ENCODE assay signal across 8 cellular contexts in genomic region chr20:63699466-63700198, GRCh38. TPM values are rescaled to one million over a fixed set of nuclear protein-coding genes. Genes with fewer than 3 reads are reported as not detected.
DNase-seq lines count a peak whose midpoint lies in the region; ATAC-seq and TF ChIP-seq lines count a peak whose summit lies in the region.

No MANE protein-coding gene starts in this region.

- no peak overlapping the region for H3K4me3 Mint-ChIP-seq in CD14-positive monocyte

- H3K27me3 Mint-ChIP-seq in CD14-positive monocyte (ENCODE audit: low read depth in 3 of 3), result peaks cover 2 to 21% (median 3%) of the 10 kb centered on the region in 3 donors

- peaks cover 16% of the 10 kb centered on the region for H3K4me1 Mint-ChIP-seq in CD14-positive monocyte

- peaks cover 44% of the 10 kb centered on the region for H3K36me3 ChIP-seq in RWPE2 (ENCODE audit: low read depth)

- H3K9me3 ChIP-seq in RWPE2 (ENCODE audit: severe bottlenecking), result no peaks in the 10 kb centered on the region

- peak overlapping the region in 1 of 7 donors; percentile 41 for H3K27ac Mint-ChIP-seq in CD14-positive monocyte

- H3K27me3 ChIP-seq in RWPE2 (ENCODE audit: insufficient read depth, poor library complexity, severe bottlenecking), result no peaks in the 10 kb centered on the region

- no peak overlapping the region for H3K4me3 ChIP-seq in RWPE2 (ENCODE audit: severe bottlenecking)

- TF ChIP-seq CTCF in RWPE2 (IDR thresholded peaks at IDR 0.05; ENCODE audit: poor library complexity, severe bottlenecking) (no peak), CD14-positive monocyte (IDR thresholded peaks at IDR 0.05) (no peak)

- no peak for ATAC-seq in RWPE2 (ENCODE audit: low read depth)

- intact Hi-C loops in posterior vena cava (cut with DNase I), result no loop called here
- intact Hi-C loops in CD14-positive monocyte (cut with micrococcal nuclease), result no loop called here

- no peaks in the 10 kb centered on the region for H3K9me3 Mint-ChIP-seq in CD14-positive monocyte

- DNase-seq in D341Med (ENCODE audit: low spot score) (peak; percentile 45), RWPE2 (ENCODE audit: low spot score) (peak; percentile 85), epithelial cell of prostate (ENCODE audit: low read depth, low spot score) (no peak), posterior vena cava (ENCODE audit: low spot score) (peak; percentile 83), Ammon's horn (ENCODE audit: low spot score) (no peak), CD14-positive monocyte (ENCODE audit: low spot score) (no peak), NCI-H1092 treated with DMSO at 0.1 percent for 48 hours (lab: John Stamatoyannopoulos, UW) (no peak), NCI-H1436 treated with DMSO at 0.1 percent for 48 hours (lab: John Stamatoyannopoulos, UW) (no peak)

- H3K4me1 ChIP-seq in RWPE2 (ENCODE audit: insufficient read depth, poor library complexity, severe bottlenecking), result peaks cover 32% of the 10 kb centered on the region

- H3K36me3 Mint-ChIP-seq in CD14-positive monocyte, result peaks cover 8 to 17% of the 10 kb centered on the region in 2 donors

- peak overlapping the region; percentile 96 for H3K27ac ChIP-seq in RWPE2 (ENCODE audit: poor library complexity, severe bottlenecking)
- peak overlapping the region; percentile 90 for H3K27ac ChIP-seq in epithelial cell of prostate

RNA-seq across cellular contexts. Expression of gene TNFRSF6B, which starts 3.2 kb away (rescaled TPM):
- total RNA-seq in posterior vena cava, result 1 to 10 TPM; 5.4 to 7.0 TPM
- polyA plus RNA-seq in CD14-positive monocyte, result not detected

RNA-seq across cellular contexts. Expression of gene ARFRP1, which starts 8.1 kb away (rescaled TPM):
- 10 to 100 TPM; 35.7 to 38.1 TPM for total RNA-seq in posterior vena cava
- 10 to 100 TPM; 18.2 to 20.7 TPM for polyA plus RNA-seq in CD14-positive monocyte

RNA-seq across cellular contexts. Expression of gene ZGPAT, which starts 8.2 kb away (rescaled TPM):
- 10 to 100 TPM; 15.1 to 15.2 TPM for total RNA-seq in posterior vena cava
- 10 to 100 TPM; 24.2 to 28.3 TPM for polyA plus RNA-seq in CD14-positive monocyte

RNA-seq across cellular contexts. Expression of gene LIME1, which starts 36.8 kb away (rescaled TPM):
- 1 to 10 TPM; 4.2 to 4.9 TPM for total RNA-seq in posterior vena cava
- under 1 TPM; 0.39 to 0.62 TPM for polyA plus RNA-seq in CD14-positive monocyte

RNA-seq across cellular contexts. Expression of gene SLC2A4RG, which starts 39.9 kb away (rescaled TPM):
- total RNA-seq in posterior vena cava, result 100 to 1,000 TPM in 1 of 2 donors, 10 to 100 TPM in 1; 54.0 to 112 TPM
- polyA plus RNA-seq in CD14-positive monocyte, result 1 to 10 TPM in 1 of 2 donors, under 1 TPM in 1; 0.46 to 1.5 TPM

Comparison
In these comparisons a context has a peak if more than half of its experiments do, and no peak if none do; other contexts are left out.
1. DNase-seq: peak in D341Med (single experiment), RWPE2 (single experiment) and posterior vena cava (single experiment); none in epithelial cell of prostate (single experiment), Ammon's horn (single experiment), CD14-positive monocyte (single experiment), NCI-H1092 treated with DMSO at 0.1 percent for 48 hours (single experiment) and NCI-H1436 treated with DMSO at 0.1 percent for 48 hours (single experiment).